In genomic region chr15:72203507-72203837, GRCh38 we compare ENCODE assay signal across 9 cellular contexts. TPM values are rescaled to one million over a fixed set of nuclear protein-coding genes. Genes with fewer than 3 reads are reported as not detected.
DNase-seq lines count a peak whose midpoint lies in the region; ATAC-seq and TF ChIP-seq lines count a peak whose summit lies in the region.
"Had no signal": no experiment of that assay in that cellular context is flagged by ENCODE, and none has a peak within 500 bp of the region (broad histone marks: within the 10 kb centered on the region; RNA-seq: fewer than 3 reads in every experiment).

No MANE protein-coding gene starts in this region.

- H3K9me3 ChIP-seq in suprapubic skin: no peaks in the 10 kb centered on the region

- peaks cover 99% of the 10 kb centered on the region for H3K36me3 ChIP-seq in suprapubic skin

- H3K4me3 Mint-ChIP-seq in T-helper 2 cell treated with Interferon-gamma antibody and Interleukin-4, amounts not matched to agents 5 μg/mL and 100 μg/mL, for 36 hours: no peak overlapping the region

- H3K27me3 Mint-ChIP-seq in T-helper 2 cell treated with Interferon-gamma antibody and Interleukin-4, amounts not matched to agents 5 μg/mL and 100 μg/mL, for 36 hours (ENCODE audit: low read depth): peaks cover 2% of the 10 kb centered on the region

- H3K27me3 ChIP-seq in suprapubic skin: no peaks in the 10 kb centered on the region

- H3K9me3 Mint-ChIP-seq in T-helper 2 cell treated with Interferon-gamma antibody and Interleukin-4, amounts not matched to agents 5 μg/mL and 100 μg/mL, for 36 hours: no peaks in the 10 kb centered on the region

- ATAC-seq in HG03571 (IDR thresholded peaks at IDR 0.05; ENCODE audit: unreplicated experiment) (no peak), HG02571 (IDR thresholded peaks at IDR 0.05; ENCODE audit: unreplicated experiment) (no peak)

- 16% methylated on average over 5 of the region's 5 CpGs for WGBS in suprapubic skin

- H3K27ac Mint-ChIP-seq in T-helper 2 cell treated with Interferon-gamma antibody and Interleukin-4, amounts not matched to agents 5 μg/mL and 100 μg/mL, for 36 hours: peak overlapping the region; percentile 35

- no peak for TF ChIP-seq POLR2A in suprapubic skin (IDR thresholded peaks at IDR 0.05)

- DNase-seq in T-helper 2 cell treated with Interferon-gamma antibody and Interleukin-4, amounts not matched to agents 5 μg/mL and 100 μg/mL, for 36 hours (ENCODE audit: low spot score): no peak
- DNase-seq in T-helper 2 cell (no peak), astrocyte of the cerebellum (ENCODE audit: low read depth) (peak; percentile 86), hypothalamus (lab: John Stamatoyannopoulos, UW) (peak in 44 of 51 donors; percentile 24 to 93 (median 75)), suprapubic skin (ENCODE audit: low spot score in 2 of 2) (no peak), GM13977 (ENCODE audit: low spot score) (no peak)

- no peak for TF ChIP-seq CTCF in astrocyte of the cerebellum (IDR thresholded peaks at IDR 0.05; ENCODE audit: low read depth, low read length, missing control alignments)
- TF ChIP-seq CTCF in suprapubic skin (IDR thresholded peaks at IDR 0.05): no peak
- TF ChIP-seq CTCF in GM13977 (IDR thresholded peaks at IDR 0.05; ENCODE audit: extremely low read depth, insufficient read depth, missing control alignments): no peak

- no peaks in the 10 kb centered on the region for H3K4me1 Mint-ChIP-seq in T-helper 2 cell treated with Interferon-gamma antibody and Interleukin-4, amounts not matched to agents 5 μg/mL and 100 μg/mL, for 36 hours (ENCODE audit: low read depth)

- TF ChIP-seq EP300 in suprapubic skin (IDR thresholded peaks at IDR 0.05): no peak

- no peak overlapping the region for H3K4me3 ChIP-seq in astrocyte of the cerebellum (ENCODE audit: low read depth, low read length)
- H3K4me3 ChIP-seq in suprapubic skin: no peak overlapping the region

- H3K27ac ChIP-seq in suprapubic skin: peak overlapping the region; percentile 53
- H3K27ac ChIP-seq: C4-2B had no signal

- peaks cover 33% of the 10 kb centered on the region for H3K4me1 ChIP-seq in suprapubic skin

- in situ Hi-C loops in astrocyte of the cerebellum (cut with HindIII; ENCODE audit: low sequenced_read_pairs): no loop called here
- in situ Hi-C loops in GM13977 (cut with MboI; ENCODE audit: low pct_unique_long_range_greater_than_20kb, low sequenced_read_pairs, unreplicated experiment): no loop called here

- peaks cover 84% of the 10 kb centered on the region for H3K36me3 Mint-ChIP-seq in T-helper 2 cell treated with Interferon-gamma antibody and Interleukin-4, amounts not matched to agents 5 μg/mL and 100 μg/mL, for 36 hours (ENCODE audit: low read depth)

RNA-seq across cellular contexts. Expression of gene GRAMD2A, which starts 5.9 kb away (rescaled TPM):
- total RNA-seq in suprapubic skin: 10 to 100 TPM in 2 of 4 donors, 1 to 10 TPM in 2; 3.6 to 13.1 (median 9.0) TPM

RNA-seq across cellular contexts. Expression of gene PKM, which starts 27.5 kb away (rescaled TPM):
- total RNA-seq in suprapubic skin: 100 to 1,000 TPM; 294 to 522 (median 411) TPM

Comparison
In these comparisons a context has a peak if more than half of its experiments do, and no peak if none do; other contexts are left out.
1. DNase-seq: peak in astrocyte of the cerebellum (single experiment) and hypothalamus (44 of 51); none in T-helper 2 cell treated with Interferon-gamma antibody and Interleukin-4, amounts not matched to agents 5 μg/mL and 100 μg/mL, for 36 hours (single experiment), T-helper 2 cell (0 of 5), suprapubic skin (0 of 2) and GM13977 (single experiment).